In genomic region chr11:117595440-117595839, GRCh38 we compare ENCODE assay signal across 25 cellular contexts.
DNase-seq lines count a peak whose midpoint lies in the region; ATAC-seq, FAIRE-seq and TF ChIP-seq lines count a peak whose summit lies in the region.
"Had no signal": no experiment of that assay in that cellular context is flagged by ENCODE, and none has a peak within 500 bp of the region (broad histone marks: within the 10 kb centered on the region; RNA-seq: fewer than 3 reads in every experiment).

No MANE protein-coding gene starts in this region.

- peak; percentile 12 for TF ChIP-seq CTCF in GM12873 (IDR thresholded peaks at IDR 0.05; ENCODE audit: insufficient read depth, low read depth, low read length, missing control alignments)
- peak; percentile 43; the same call in 1 of the 2 replicates for TF ChIP-seq CTCF in OCI-LY7 (conservative IDR thresholded peaks at IDR 0.05; ENCODE audit: low read length)

- H2AFZ ChIP-seq in OCI-LY7 (ENCODE audit: low read length) = no peak overlapping the region

- no peaks in the 10 kb centered on the region for H4K20me1 ChIP-seq in OCI-LY7 (ENCODE audit: insufficient read depth, low read length)

- no peak for FAIRE-seq in urothelium cell line (lab: Jason Lieb, UNC)
- FAIRE-seq: G401.6, islet of Langerhans had no signal

- no peak for ATAC-seq in GM21423 (IDR thresholded peaks at IDR 0.05; ENCODE audit: unreplicated experiment)
- ATAC-seq: CD8-positive, alpha-beta T cell; left lobe of liver; Panc1; stimulated activated naive CD8-positive, alpha-beta T cell treated with anti-CD3 and anti-CD28 coated beads, Interleukin-15, Interleukin-2, amounts not matched to agents 100 U/mL and 50 U/mL, for 24 hours had no signal

- intact Hi-C loops in OCI-LY7 (cut with micrococcal nuclease; ENCODE audit: unreplicated experiment) = loop anchor here (2.0 kb wide), 1 partner anchor 169 kb away; no protein-coding TSS in a partner anchor

- H3K4me3 ChIP-seq in OCI-LY7 (ENCODE audit: low read depth, low read length, poor library complexity, severe bottlenecking) = no peak overlapping the region
- H3K4me3 ChIP-seq: adrenal gland, testis had no signal

- no peaks in the 10 kb centered on the region for H3K79me2 ChIP-seq in OCI-LY7 (ENCODE audit: insufficient read depth, low read depth, low read length)

- H3K4me1 ChIP-seq in OCI-LY7 (ENCODE audit: insufficient read depth, low read length, poor library complexity, severe bottlenecking) = no peaks in the 10 kb centered on the region
- H3K4me1 ChIP-seq: adrenal gland, testis had no signal

- DNase-seq in NCI-H748 (lab: John Stamatoyannopoulos, UW; ENCODE audit: unreplicated experiment) (peak; percentile 37), NCI-H748 treated with DMSO at 0.1 percent for 48 hours (lab: John Stamatoyannopoulos, UW) (no peak), OCI-LY7 (ENCODE audit: low spot score) (peak; percentile 2), iPS-NIHi7 (ENCODE audit: extremely low spot score) (peak; percentile 64), NCI-H2029 (lab: John Stamatoyannopoulos, UW) (no peak), urothelium cell line (ENCODE audit: low spot score) (no peak)
- DNase-seq: activated CD4-positive, alpha-beta memory T cell treated with anti-CD3 and anti-CD28 coated beads for 36 hours; activated CD4-positive, alpha-beta T cell treated with anti-CD3 and anti-CD28 coated beads for 1 hour; activated CD8-positive, alpha-beta memory T cell treated with anti-CD3 and anti-CD28 coated beads, Interleukin-2, amount 50 U/mL, for 48 hours; activated naive CD4-positive, alpha-beta T cell treated with anti-CD3 and anti-CD28 coated beads, Interleukin-2, amount 10 ng/mL, durations not matched to agents 7 days and 5 days; adrenal gland; CD8-positive, alpha-beta T cell; KG1; NCI-H1436 treated with DMSO at 0.1 percent for 48 hours; NCI-H446 treated with DMSO at 0.1 percent for 48 hours; nephron progenitor cell; Right ventricle myocardium superior; stimulated activated naive CD8-positive, alpha-beta T cell treated with anti-CD3 and anti-CD28 coated beads, Interleukin-15, Interleukin-2, amounts not matched to agents 100 U/mL and 50 U/mL, for 24 hours; testis had no signal

- H3K9me2 ChIP-seq in OCI-LY7 (ENCODE audit: insufficient read depth, low read length) = no peaks in the 10 kb centered on the region

- CTCF ChIA-PET in OCI-LY7 (lab: Charles Lee; ENCODE audit: unreplicated experiment) = no interaction called here

- no peak overlapping the region for H3K27ac ChIP-seq in OCI-LY7 (ENCODE audit: low read depth, low read length, poor library complexity, severe bottlenecking)
- H3K27ac ChIP-seq: adrenal gland, testis had no signal

- POLR2A ChIA-PET in OCI-LY7 (lab: Charles Lee) = interaction anchor here (0.7 kb wide), 1 partner anchor 21 kb away, joined by 3 read pairs; no protein-coding TSS in a partner anchor

- H3K36me3 ChIP-seq in OCI-LY7 (ENCODE audit: insufficient read depth, low read length) = no peaks in the 10 kb centered on the region
- H3K36me3 ChIP-seq: adrenal gland had no signal

- H3K9me3 ChIP-seq in OCI-LY7 (ENCODE audit: low read length) = no peaks in the 10 kb centered on the region
- H3K9me3 ChIP-seq: adrenal gland, testis had no signal

- no TSS peak for BruUV-seq in OCI-LY7 (replicated peaks; lab: Mats Ljungman, UMichigan)

- no peak overlapping the region for H3K4me2 ChIP-seq in OCI-LY7 (ENCODE audit: low read length)

Comparison
In these comparisons a context has a peak if more than half of its experiments do, and no peak if none do; other contexts are left out.
1. DNase-seq: peak in NCI-H748 (single experiment), OCI-LY7 (single experiment) and iPS-NIHi7 (single experiment); none in NCI-H748 treated with DMSO at 0.1 percent for 48 hours (single experiment), NCI-H2029 (single experiment) and urothelium cell line (single experiment).